1 cellular context compared by ENCODE assay signal in genomic region chr17:59001158-59001814, GRCh38.
TF ChIP-seq lines count a peak whose summit lies in the region.

No MANE protein-coding gene starts in this region.

TF ChIP-seq in GM12878, 131 proteins besides CTCF, POLR2A, EP300 and RAD21 (continued from another document and continues in another):
- TF ChIP-seq HSF1 (IDR thresholded peaks at IDR 0.05; ENCODE audit: low read depth, low read length) (no peak), MTA2 (IDR thresholded peaks at IDR 0.05; ENCODE audit: low read depth) (peak; percentile 92), CHD4 (IDR thresholded peaks at IDR 0.05) (no peak), ZNF217 (IDR thresholded peaks at IDR 0.05) (no peak), WRNIP1 (IDR thresholded peaks at IDR 0.05; ENCODE audit: borderline replicate concordance, low read depth, low read length) (no peak), POLR2AphosphoS2 (IDR thresholded peaks at IDR 0.05; ENCODE audit: low read depth, low read length) (no peak), ZBTB33 (IDR thresholded peaks at IDR 0.05) (no peak), TARDBP (IDR thresholded peaks at IDR 0.05; ENCODE audit: borderline replicate concordance) (no peak), E4F1 (IDR thresholded peaks at IDR 0.05; ENCODE audit: borderline replicate concordance, partially characterized antibody) (peak; percentile 12), MEF2A (IDR thresholded peaks at IDR 0.05; ENCODE audit: insufficient read depth, low read depth, low read length) (peak; percentile 85), DPF2 (IDR thresholded peaks at IDR 0.05) (peak; percentile 93), BMI1 (IDR thresholded peaks at IDR 0.05; ENCODE audit: borderline replicate concordance) (peak; percentile 42; the same call in 1 of the 2 replicates), GATAD2B (conservative IDR thresholded peaks at IDR 0.05; ENCODE audit: low read depth) (peak; percentile 42; the same call in 1 of the 2 replicates), ESRRA (IDR thresholded peaks at IDR 0.05; ENCODE audit: low read length) (no peak), LARP7 (IDR thresholded peaks at IDR 0.05) (no peak), ZNF622 (IDR thresholded peaks at IDR 0.05) (no peak), NR2C2 (IDR thresholded peaks at IDR 0.05; ENCODE audit: borderline replicate concordance, control insufficient read depth, insufficient read length, low read depth) (no peak), ETV6 (conservative IDR thresholded peaks at IDR 0.05 in 1 of 2, IDR thresholded peaks at IDR 0.05 in 1 of 2; ENCODE audit: borderline replicate concordance in 1 of 2, low read depth in 1 of 2) (peak in 1 of 2 experiments; percentile 95; a peak in 2 of 4 replicates), POU2F2 (IDR thresholded peaks at IDR 0.05; ENCODE audit: borderline replicate concordance, low read depth, low read length) (peak; percentile 77; the same call in 2 of the 3 replicates), RCOR1 (conservative IDR thresholded peaks at IDR 0.05; ENCODE audit: low read depth, low read length) (no peak), NR2F1 (conservative IDR thresholded peaks at IDR 0.05) (0 out of 2 replicates have a peak, but pooled peaks have one; percentile 37), SP1 (IDR thresholded peaks at IDR 0.05; ENCODE audit: low read depth, low read length) (no peak), RELB (IDR thresholded peaks at IDR 0.05; ENCODE audit: low read depth) (peak; percentile 93), CBX5 (IDR thresholded peaks at IDR 0.05; ENCODE audit: low read depth) (peak; percentile 37; the same call in 1 of the 2 replicates), REST (IDR thresholded peaks at IDR 0.05; ENCODE audit: low read depth, low read length) (no peak), SIX5 (IDR thresholded peaks at IDR 0.05; ENCODE audit: low read depth, low read length, severe bottlenecking) (no peak), NFXL1 (IDR thresholded peaks at IDR 0.05; ENCODE audit: borderline replicate concordance) (no peak), MXI1 (IDR thresholded peaks at IDR 0.05; ENCODE audit: low read depth, low read length) (no peak), IRF4 (IDR thresholded peaks at IDR 0.05; ENCODE audit: low read depth, low read length) (peak; percentile 93), MLLT1 (IDR thresholded peaks at IDR 0.05) (peak; percentile 82)
- TF ChIP-seq, protein P1, sequence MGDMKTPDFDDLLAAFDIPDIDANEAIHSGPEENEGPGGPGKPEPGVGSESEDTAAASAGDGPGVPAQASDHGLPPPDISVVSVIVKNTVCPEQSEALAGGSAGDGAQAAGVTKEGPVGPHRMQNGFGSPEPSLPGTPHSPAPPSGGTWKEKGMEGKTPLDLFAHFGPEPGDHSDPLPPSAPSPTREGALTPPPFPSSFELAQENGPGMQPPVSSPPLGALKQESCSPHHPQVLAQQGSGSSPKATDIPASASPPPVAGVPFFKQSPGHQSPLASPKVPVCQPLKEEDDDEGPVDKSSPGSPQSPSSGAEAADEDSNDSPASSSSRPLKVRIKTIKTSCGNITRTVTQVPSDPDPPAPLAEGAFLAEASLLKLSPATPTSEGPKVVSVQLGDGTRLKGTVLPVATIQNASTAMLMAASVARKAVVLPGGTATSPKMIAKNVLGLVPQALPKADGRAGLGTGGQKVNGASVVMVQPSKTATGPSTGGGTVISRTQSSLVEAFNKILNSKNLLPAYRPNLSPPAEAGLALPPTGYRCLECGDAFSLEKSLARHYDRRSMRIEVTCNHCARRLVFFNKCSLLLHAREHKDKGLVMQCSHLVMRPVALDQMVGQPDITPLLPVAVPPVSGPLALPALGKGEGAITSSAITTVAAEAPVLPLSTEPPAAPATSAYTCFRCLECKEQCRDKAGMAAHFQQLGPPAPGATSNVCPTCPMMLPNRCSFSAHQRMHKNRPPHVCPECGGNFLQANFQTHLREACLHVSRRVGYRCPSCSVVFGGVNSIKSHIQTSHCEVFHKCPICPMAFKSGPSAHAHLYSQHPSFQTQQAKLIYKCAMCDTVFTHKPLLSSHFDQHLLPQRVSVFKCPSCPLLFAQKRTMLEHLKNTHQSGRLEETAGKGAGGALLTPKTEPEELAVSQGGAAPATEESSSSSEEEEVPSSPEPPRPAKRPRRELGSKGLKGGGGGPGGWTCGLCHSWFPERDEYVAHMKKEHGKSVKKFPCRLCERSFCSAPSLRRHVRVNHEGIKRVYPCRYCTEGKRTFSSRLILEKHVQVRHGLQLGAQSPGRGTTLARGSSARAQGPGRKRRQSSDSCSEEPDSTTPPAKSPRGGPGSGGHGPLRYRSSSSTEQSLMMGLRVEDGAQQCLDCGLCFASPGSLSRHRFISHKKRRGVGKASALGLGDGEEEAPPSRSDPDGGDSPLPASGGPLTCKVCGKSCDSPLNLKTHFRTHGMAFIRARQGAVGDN (IDR thresholded peaks at IDR 0.05): no peak
- TF ChIP-seq, protein P2, sequence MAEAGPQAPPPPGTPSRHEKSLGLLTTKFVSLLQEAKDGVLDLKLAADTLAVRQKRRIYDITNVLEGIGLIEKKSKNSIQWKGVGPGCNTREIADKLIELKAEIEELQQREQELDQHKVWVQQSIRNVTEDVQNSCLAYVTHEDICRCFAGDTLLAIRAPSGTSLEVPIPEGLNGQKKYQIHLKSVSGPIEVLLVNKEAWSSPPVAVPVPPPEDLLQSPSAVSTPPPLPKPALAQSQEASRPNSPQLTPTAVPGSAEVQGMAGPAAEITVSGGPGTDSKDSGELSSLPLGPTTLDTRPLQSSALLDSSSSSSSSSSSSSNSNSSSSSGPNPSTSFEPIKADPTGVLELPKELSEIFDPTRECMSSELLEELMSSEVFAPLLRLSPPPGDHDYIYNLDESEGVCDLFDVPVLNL (IDR thresholded peaks at IDR 0.05; ENCODE audit: low read depth, low read length): no peak
- TF ChIP-seq, protein P3, sequence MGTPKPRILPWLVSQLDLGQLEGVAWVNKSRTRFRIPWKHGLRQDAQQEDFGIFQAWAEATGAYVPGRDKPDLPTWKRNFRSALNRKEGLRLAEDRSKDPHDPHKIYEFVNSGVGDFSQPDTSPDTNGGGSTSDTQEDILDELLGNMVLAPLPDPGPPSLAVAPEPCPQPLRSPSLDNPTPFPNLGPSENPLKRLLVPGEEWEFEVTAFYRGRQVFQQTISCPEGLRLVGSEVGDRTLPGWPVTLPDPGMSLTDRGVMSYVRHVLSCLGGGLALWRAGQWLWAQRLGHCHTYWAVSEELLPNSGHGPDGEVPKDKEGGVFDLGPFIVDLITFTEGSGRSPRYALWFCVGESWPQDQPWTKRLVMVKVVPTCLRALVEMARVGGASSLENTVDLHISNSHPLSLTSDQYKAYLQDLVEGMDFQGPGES (IDR thresholded peaks at IDR 0.05): no peak
- TF ChIP-seq, protein P4, sequence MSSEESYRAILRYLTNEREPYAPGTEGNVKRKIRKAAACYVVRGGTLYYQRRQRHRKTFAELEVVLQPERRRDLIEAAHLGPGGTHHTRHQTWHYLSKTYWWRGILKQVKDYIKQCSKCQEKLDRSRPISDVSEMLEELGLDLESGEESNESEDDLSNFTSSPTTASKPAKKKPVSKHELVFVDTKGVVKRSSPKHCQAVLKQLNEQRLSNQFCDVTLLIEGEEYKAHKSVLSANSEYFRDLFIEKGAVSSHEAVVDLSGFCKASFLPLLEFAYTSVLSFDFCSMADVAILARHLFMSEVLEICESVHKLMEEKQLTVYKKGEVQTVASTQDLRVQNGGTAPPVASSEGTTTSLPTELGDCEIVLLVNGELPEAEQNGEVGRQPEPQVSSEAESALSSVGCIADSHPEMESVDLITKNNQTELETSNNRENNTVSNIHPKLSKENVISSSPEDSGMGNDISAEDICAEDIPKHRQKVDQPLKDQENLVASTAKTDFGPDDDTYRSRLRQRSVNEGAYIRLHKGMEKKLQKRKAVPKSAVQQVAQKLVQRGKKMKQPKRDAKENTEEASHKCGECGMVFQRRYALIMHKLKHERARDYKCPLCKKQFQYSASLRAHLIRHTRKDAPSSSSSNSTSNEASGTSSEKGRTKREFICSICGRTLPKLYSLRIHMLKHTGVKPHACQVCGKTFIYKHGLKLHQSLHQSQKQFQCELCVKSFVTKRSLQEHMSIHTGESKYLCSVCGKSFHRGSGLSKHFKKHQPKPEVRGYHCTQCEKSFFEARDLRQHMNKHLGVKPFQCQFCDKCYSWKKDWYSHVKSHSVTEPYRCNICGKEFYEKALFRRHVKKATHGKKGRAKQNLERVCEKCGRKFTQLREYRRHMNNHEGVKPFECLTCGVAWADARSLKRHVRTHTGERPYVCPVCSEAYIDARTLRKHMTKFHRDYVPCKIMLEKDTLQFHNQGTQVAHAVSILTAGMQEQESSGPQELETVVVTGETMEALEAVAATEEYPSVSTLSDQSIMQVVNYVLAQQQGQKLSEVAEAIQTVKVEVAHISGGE (CRISPR knock-in tag; IDR thresholded peaks at IDR 0.05): no peak
